In genomic region chr2:161244387-161245236, GRCh38 we compare ENCODE assay signal across 7 cellular contexts.
DNase-seq lines count a peak whose midpoint lies in the region; ATAC-seq, FAIRE-seq and TF ChIP-seq lines count a peak whose summit lies in the region.
"Not testable (repeated sequence)": the region's sequence is repeated elsewhere in the genome, so short reads cannot be mapped to it uniquely, and the experiment has no call there.

No MANE protein-coding gene starts in this region.

- not testable (repeated sequence) for FAIRE-seq in pancreas (lab: Jason Lieb, UNC)

- 55 to 56% methylated on average over 37 to 46 of the region's 53 CpGs for WGBS in pancreas, 2 donors

- peak overlapping the region; percentile 71 for H3K27ac ChIP-seq in cardiac muscle cell
- peak overlapping the region in 1 of 4 donors; percentile 74 for H3K27ac ChIP-seq in pancreas

- not testable (repeated sequence) for H3K27me3 Mint-ChIP-seq in T-helper 1 cell treated with Interleukin-12 subunit alpha and Interleukin-12 subunit beta and Interleukin-4 antibody, amounts not matched to agents 30 μg/mL and 1 μg/mL, for 36 hours (ENCODE audit: low read depth)

- H3K36me3 Mint-ChIP-seq in T-helper 1 cell treated with Interleukin-12 subunit alpha and Interleukin-12 subunit beta and Interleukin-4 antibody, amounts not matched to agents 30 μg/mL and 1 μg/mL, for 36 hours (ENCODE audit: low read depth): not testable (repeated sequence)

- not testable (repeated sequence) for TF ChIP-seq CTCF in cardiac muscle cell (IDR thresholded peaks at IDR 0.05; ENCODE audit: low read depth, low read length); pancreas (IDR thresholded peaks at IDR 0.05)

- intact Hi-C loops in pancreas (cut with DNase I): not testable (repeated sequence)

- peak overlapping the region; percentile 96 for H3K4me3 Mint-ChIP-seq in T-helper 1 cell treated with Interleukin-12 subunit alpha and Interleukin-12 subunit beta and Interleukin-4 antibody, amounts not matched to agents 30 μg/mL and 1 μg/mL, for 36 hours

- H3K4me1 ChIP-seq in cardiac muscle cell (ENCODE audit: low read depth): peaks cover 11% of the 10 kb centered on the region
- H3K4me1 ChIP-seq in pancreas: not testable (repeated sequence)

- not testable (repeated sequence) for H3K9me3 Mint-ChIP-seq in T-helper 1 cell treated with Interleukin-12 subunit alpha and Interleukin-12 subunit beta and Interleukin-4 antibody, amounts not matched to agents 30 μg/mL and 1 μg/mL, for 36 hours

- H3K36me3 ChIP-seq in cardiac muscle cell, pancreas: not testable (repeated sequence)

- peak overlapping the region; percentile 17 for H3K4me3 ChIP-seq in cardiac muscle cell
- H3K4me3 ChIP-seq in pancreas: peak overlapping the region in 2 of 4 donors; percentile 1 to 23

- H3K4me1 Mint-ChIP-seq in T-helper 1 cell treated with Interleukin-12 subunit alpha and Interleukin-12 subunit beta and Interleukin-4 antibody, amounts not matched to agents 30 μg/mL and 1 μg/mL, for 36 hours (ENCODE audit: low read depth): peaks cover 36% of the 10 kb centered on the region

- DNase-seq in HuH-7.5 (ENCODE audit: low spot score): peak; percentile 36
- peak; percentile 22 for DNase-seq in activated gamma-delta T cell (lab: John Stamatoyannopoulos, UW)
- DNase-seq in cardiac muscle cell (ENCODE audit: low read depth in 1 of 2, low spot score in 1 of 2): peak in 1 of 2 donors; percentile 61
- peak in 3 of 6 donors; percentile 48 to 66 (median 63) for DNase-seq in pancreas

- not testable (repeated sequence) for H3K9me3 ChIP-seq in cardiac muscle cell (ENCODE audit: low read depth); pancreas

- H3K27me3 ChIP-seq in cardiac muscle cell, pancreas: not testable (repeated sequence)

- ATAC-seq in GM18861 (IDR thresholded peaks at IDR 0.05; ENCODE audit: unreplicated experiment) (peak; percentile 49), HG02610 (IDR thresholded peaks at IDR 0.05; ENCODE audit: unreplicated experiment) (peak; percentile 97), pancreas (peak; percentile 26 to 96 (median 64))

- peak overlapping the region; percentile 97 for H3K27ac Mint-ChIP-seq in T-helper 1 cell treated with Interleukin-12 subunit alpha and Interleukin-12 subunit beta and Interleukin-4 antibody, amounts not matched to agents 30 μg/mL and 1 μg/mL, for 36 hours
